In genomic region chr17:42017866-42018200, GRCh38 we compare ENCODE assay signal across 8 cellular contexts. TPM values are rescaled to one million over a fixed set of nuclear protein-coding genes. Genes with fewer than 3 reads are reported as not detected.
A peak's percentile ranks its signal among the peaks of the same experiment; 100 is the strongest.
DNase-seq lines count a peak whose midpoint lies in the region; ATAC-seq, FAIRE-seq and TF ChIP-seq lines count a peak whose summit lies in the region.

No MANE protein-coding gene starts in this region.

- H3K36me3 ChIP-seq in HEK293 (ENCODE audit: control insufficient read depth in 2 of 2, insufficient read depth in 1 of 2, low read length in 2 of 2) = peaks cover 19 to 22% of the 10 kb centered on the region in 2 experiments; a peak in 2 of 3 replicates
- H3K36me3 ChIP-seq in kidney (ENCODE audit: control insufficient read depth in 1 of 2, insufficient read depth in 2 of 2, low read length in 2 of 2) = peaks cover 0 to 3% of the 10 kb centered on the region in 2 donors

- intact Hi-C loops in kidney (cut with DNase I) = no loop called here

- DNase-seq in activated naive CD8-positive, alpha-beta T cell treated with anti-CD3 and anti-CD28 coated beads, Interleukin-2, amount 10 ng/mL, durations not matched to agents 7 days and 5 days = no peak
- DNase-seq in kidney (no peak), NCI-H510A treated with DMSO at 0.1 percent for 48 hours (lab: John Stamatoyannopoulos, UW) (no peak), NCI-H1092 treated with DMSO at 0.1 percent for 48 hours (lab: John Stamatoyannopoulos, UW) (no peak)

- peak overlapping the region; percentile 74 to 100 for H3K9ac ChIP-seq in kidney (ENCODE audit: low read length in 2 of 2)

- H3K9me3 Mint-ChIP-seq in activated naive CD8-positive, alpha-beta T cell treated with anti-CD3 and anti-CD28 coated beads, Interleukin-2, amount 10 ng/mL, durations not matched to agents 7 days and 5 days = peaks cover 2% of the 10 kb centered on the region

- H3K9me3 ChIP-seq in HEK293 (ENCODE audit: control insufficient read depth, insufficient read depth, low read depth, low read length) (no peaks in the 10 kb centered on the region), kidney (ENCODE audit: control insufficient read depth in 1 of 2, low read length in 2 of 2) (no peaks in the 10 kb centered on the region)

- POLR2A ChIA-PET in HEK293 (lab: Yijun Ruan, JAX) = interaction anchor here (0.6 to 5.4 kb wide), 25 partner anchors 9 to 980 kb away, joined by 3 to 50 read pairs (median 4); partner anchors contain the start of genes ACLY, CAVIN1, CNP and CNTNAP1
- POLR2A ChIA-PET in activated naive CD8-positive, alpha-beta T cell treated with anti-CD3 and anti-CD28 coated beads, Interleukin-2, amount 10 ng/mL, durations not matched to agents 7 days and 5 days (lab: Charles Lee) = interaction anchor here (0.6 to 6.9 kb wide), 25 partner anchors 9 to 294 kb away, joined by 3 to 108 read pairs (median 4); partner anchors contain the start of genes ACLY, CNP, DHX58 and GHDC

- H3K4me3 ChIP-seq in HEK293 (ENCODE audit: low read depth, low read length) (peak overlapping the region; percentile 79), kidney (ENCODE audit: low read length in 2 of 2) (peak overlapping the region; percentile 97 to 98)

- peak overlapping the region; percentile 96 for H3K4me3 Mint-ChIP-seq in activated naive CD8-positive, alpha-beta T cell treated with anti-CD3 and anti-CD28 coated beads, Interleukin-2, amount 10 ng/mL, durations not matched to agents 7 days and 5 days

- no peaks in the 10 kb centered on the region for H3K27me3 Mint-ChIP-seq in activated naive CD8-positive, alpha-beta T cell treated with anti-CD3 and anti-CD28 coated beads, Interleukin-2, amount 10 ng/mL, durations not matched to agents 7 days and 5 days

- peaks cover 3% of the 10 kb centered on the region; the same call in 1 of the 2 replicates for H3K4me1 ChIP-seq in HEK293 (ENCODE audit: control insufficient read depth, insufficient read depth, low read length)
- peaks cover 28 to 31% of the 10 kb centered on the region in 2 donors for H3K4me1 ChIP-seq in kidney (ENCODE audit: control insufficient read depth in 1 of 2, insufficient read depth in 1 of 2, low read depth in 1 of 2, low read length in 2 of 2)

- H3K27ac Mint-ChIP-seq in activated naive CD8-positive, alpha-beta T cell treated with anti-CD3 and anti-CD28 coated beads, Interleukin-2, amount 10 ng/mL, durations not matched to agents 7 days and 5 days = peak overlapping the region; percentile 99

- CTCF ChIA-PET in HEK293 (lab: Yijun Ruan, JAX) = interaction anchor here (0.6 to 12.6 kb wide), 16 partner anchors 9 to 746 kb away, joined by 3 to 260 read pairs (median 6); partner anchors contain the start of genes CNP, DHX58, HSPB9 and KAT2A

- no peak for FAIRE-seq in kidney (lab: Jason Lieb, UNC)

- H3K27ac ChIP-seq in C4-2B (peak overlapping the region; percentile 96), HEK293 (ENCODE audit: extremely low read depth, low read depth, low read length) (peak overlapping the region; percentile 91), kidney (ENCODE audit: low read depth in 2 of 2, low read length in 2 of 2) (peak overlapping the region; percentile 94 to 95), temporal lobe (ENCODE audit: low read depth, low read length) (peak overlapping the region; percentile 86)

- H3K4me1 Mint-ChIP-seq in activated naive CD8-positive, alpha-beta T cell treated with anti-CD3 and anti-CD28 coated beads, Interleukin-2, amount 10 ng/mL, durations not matched to agents 7 days and 5 days = peaks cover 47% of the 10 kb centered on the region

- peak; percentile 19 for ATAC-seq in activated naive CD8-positive, alpha-beta T cell treated with anti-CD3 and anti-CD28 coated beads, Interleukin-2, amount 10 ng/mL, durations not matched to agents 7 days and 5 days (ENCODE audit: low read depth)
- ATAC-seq in HG02571 (IDR thresholded peaks at IDR 0.05; ENCODE audit: unreplicated experiment) = no peak

- TF ChIP-seq CTCF in C4-2B (conservative IDR thresholded peaks at IDR 0.05) (no peak), HEK293 (tag by site-specific recombination; IDR thresholded peaks at IDR 0.05) (no peak), kidney (IDR thresholded peaks at IDR 0.05; ENCODE audit: borderline replicate concordance, extremely low read depth, insufficient read depth) (no peak)

- peaks cover 8% of the 10 kb centered on the region for H3K36me3 Mint-ChIP-seq in activated naive CD8-positive, alpha-beta T cell treated with anti-CD3 and anti-CD28 coated beads, Interleukin-2, amount 10 ng/mL, durations not matched to agents 7 days and 5 days

TF ChIP-seq in HEK293, 187 proteins besides CTCF, POLR2A, EP300 and RAD21:
- TF ChIP-seq ZNF521 (tag by site-specific recombination; IDR thresholded peaks at IDR 0.05) = no peak
- TF ChIP-seq ZNF335 (tag by site-specific recombination; conservative IDR thresholded peaks at IDR 0.05) = peak; percentile 70
- TF ChIP-seq ZNF561 (tag by site-specific recombination; IDR thresholded peaks at IDR 0.05; ENCODE audit: borderline replicate concordance) = 0 out of 2 replicates have a peak, but pooled peaks have one; percentile 15
- TF ChIP-seq ZNF398 (tag by site-specific recombination; IDR thresholded peaks at IDR 0.05) = no peak
- no peak for TF ChIP-seq ZNF239 (tag by site-specific recombination; IDR thresholded peaks at IDR 0.05)
- TF ChIP-seq ZNF311 (tag by site-specific recombination; IDR thresholded peaks at IDR 0.05; ENCODE audit: borderline replicate concordance) = no peak
- no peak for TF ChIP-seq ZNF221 (tag by site-specific recombination; IDR thresholded peaks at IDR 0.05; ENCODE audit: borderline replicate concordance)
- TF ChIP-seq TCF7L2 (IDR thresholded peaks at IDR 0.05; ENCODE audit: borderline replicate concordance, low read depth, low read length) = peak; percentile 50; the same call in 1 of the 2 replicates

RNA-seq across cellular contexts. Expression of gene DNAJC7, which starts 0.6 kb away (rescaled TPM):
- total RNA-seq in activated naive CD8-positive, alpha-beta T cell treated with anti-CD3 and anti-CD28 coated beads, Interleukin-2, amount 10 ng/mL, durations not matched to agents 7 days and 5 days = 10 to 100 TPM; 86.7 to 93.7 TPM
- total RNA-seq in kidney = 88.1 TPM
- polyA plus RNA-seq in kidney (ENCODE audit: insufficient read depth, low read depth, low replicate concordance) = 141 TPM
- 63.2 TPM for total RNA-seq in temporal lobe

RNA-seq across cellular contexts. Expression of gene NKIRAS2, which starts 2.1 kb away (rescaled TPM):
- total RNA-seq in activated naive CD8-positive, alpha-beta T cell treated with anti-CD3 and anti-CD28 coated beads, Interleukin-2, amount 10 ng/mL, durations not matched to agents 7 days and 5 days = 10 to 100 TPM; 19.8 to 27.2 TPM
- total RNA-seq in kidney (26.8 TPM), temporal lobe (31.7 TPM)
- 21.2 TPM for polyA plus RNA-seq in kidney (ENCODE audit: insufficient read depth, low read depth, low replicate concordance)

RNA-seq across cellular contexts. Expression of gene C17orf113, which starts 32.6 kb away (rescaled TPM):
- under 1 TPM; 0.53 to 0.91 TPM for total RNA-seq in activated naive CD8-positive, alpha-beta T cell treated with anti-CD3 and anti-CD28 coated beads, Interleukin-2, amount 10 ng/mL, durations not matched to agents 7 days and 5 days
- total RNA-seq in kidney (3.8 TPM), temporal lobe (2.5 TPM)
- 1.1 TPM for polyA plus RNA-seq in kidney (ENCODE audit: insufficient read depth, low read depth, low replicate concordance)

RNA-seq across cellular contexts. Expression of gene CNP, which starts 51.2 kb away (rescaled TPM):
- total RNA-seq in activated naive CD8-positive, alpha-beta T cell treated with anti-CD3 and anti-CD28 coated beads, Interleukin-2, amount 10 ng/mL, durations not matched to agents 7 days and 5 days = 10 to 100 TPM; 75.8 to 83.0 TPM
- total RNA-seq in kidney (87.5 TPM), temporal lobe (39.8 TPM)
- 64.0 TPM for polyA plus RNA-seq in kidney (ENCODE audit: insufficient read depth, low read depth, low replicate concordance)
